ENCODE assay signal across 8 cellular contexts in the genomic region with DNA sequence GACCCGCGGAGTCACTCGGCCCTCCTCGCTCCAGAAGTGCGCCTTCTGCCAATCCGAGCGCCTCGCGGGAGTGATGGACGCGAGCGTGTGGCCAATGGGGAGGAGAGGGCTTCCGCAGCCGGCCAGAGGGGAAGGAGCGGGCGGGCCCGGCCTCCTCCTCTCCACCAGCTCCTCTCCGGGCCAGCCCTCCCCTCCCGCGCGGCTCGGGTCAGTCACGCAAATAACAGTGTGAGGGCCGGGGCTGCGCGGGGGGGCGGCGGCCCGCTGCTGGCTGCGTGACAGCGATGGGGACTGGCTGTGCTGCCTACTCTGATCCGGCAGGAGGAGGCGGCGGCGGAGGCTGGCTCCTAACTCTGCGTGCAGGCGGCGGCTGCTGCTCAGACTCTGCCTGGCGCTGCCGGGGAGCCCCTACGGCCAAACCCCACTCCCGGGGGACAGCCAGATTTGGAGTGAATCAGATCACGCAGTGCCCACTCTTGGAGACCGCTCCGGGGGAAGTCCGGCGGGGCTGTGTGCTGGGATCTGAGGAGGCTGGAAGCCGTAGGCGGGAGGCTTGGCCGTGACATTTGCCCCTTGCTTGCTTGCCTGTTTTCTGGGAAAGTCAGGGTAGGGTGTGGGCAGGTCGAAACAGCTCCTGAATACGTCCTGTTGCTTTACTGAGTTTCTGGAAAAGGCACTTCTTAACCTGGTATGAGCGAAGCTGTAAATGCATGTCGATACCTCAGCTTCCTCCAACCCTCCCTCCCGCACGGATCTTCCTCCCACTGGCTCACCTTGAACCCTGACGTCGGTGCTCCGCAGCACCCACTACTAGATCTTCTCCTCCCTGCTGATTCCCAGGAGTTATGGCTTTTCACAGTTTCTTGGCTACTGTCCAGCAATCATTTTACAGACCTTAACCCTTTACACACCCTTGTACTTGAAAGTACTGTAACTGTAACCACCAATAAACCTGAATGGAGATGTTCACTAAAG.
DNase-seq lines count a peak whose midpoint lies in the region; ATAC-seq and TF ChIP-seq lines count a peak whose summit lies in the region.

No MANE protein-coding gene starts in this region.

- peak overlapping the region; percentile 80 for H3K4me3 Mint-ChIP-seq in activated CD8-positive, alpha-beta memory T cell treated with anti-CD3 and anti-CD28 coated beads, Interleukin-2, amount 10 ng/mL, durations not matched to agents 7 days and 5 days
- peak overlapping the region; percentile 89 for H3K4me3 Mint-ChIP-seq in natural killer cell treated with Interleukin-12 subunit alpha and Interleukin-12 subunit beta and Interleukin-15 and Interleukin-18, amount 100 ng/mL, for 72 hours

- DNase-seq in COR-L47 (lab: John Stamatoyannopoulos, UW), result peak; percentile 56
- DNase-seq in NCI-H226, result peak; percentile 55
- peak; percentile 59 for DNase-seq in activated CD8-positive, alpha-beta memory T cell treated with anti-CD3 and anti-CD28 coated beads, Interleukin-2, amount 10 ng/mL, durations not matched to agents 7 days and 5 days
- DNase-seq in fibroblast of the aortic adventitia (ENCODE audit: low read depth), result peak; percentile 99
- peak; percentile 99 for DNase-seq in natural killer cell treated with Interleukin-12 subunit alpha and Interleukin-12 subunit beta and Interleukin-15 and Interleukin-18, amount 100 ng/mL, for 72 hours (ENCODE audit: low spot score)
- DNase-seq in islet precursor cell, result no peak

- peaks cover 2% of the 10 kb centered on the region for H3K36me3 Mint-ChIP-seq in activated CD8-positive, alpha-beta memory T cell treated with anti-CD3 and anti-CD28 coated beads, Interleukin-2, amount 10 ng/mL, durations not matched to agents 7 days and 5 days
- no peaks in the 10 kb centered on the region for H3K36me3 Mint-ChIP-seq in natural killer cell treated with Interleukin-12 subunit alpha and Interleukin-12 subunit beta and Interleukin-15 and Interleukin-18, amount 100 ng/mL, for 72 hours

- no peaks in the 10 kb centered on the region for H3K27me3 Mint-ChIP-seq in activated CD8-positive, alpha-beta memory T cell treated with anti-CD3 and anti-CD28 coated beads, Interleukin-2, amount 10 ng/mL, durations not matched to agents 7 days and 5 days
- no peaks in the 10 kb centered on the region for H3K27me3 Mint-ChIP-seq in natural killer cell treated with Interleukin-12 subunit alpha and Interleukin-12 subunit beta and Interleukin-15 and Interleukin-18, amount 100 ng/mL, for 72 hours

- peak overlapping the region; percentile 75 for H3K4me3 ChIP-seq in fibroblast of the aortic adventitia (ENCODE audit: low read depth, low read length)

- TF ChIP-seq CTCF in fibroblast of the aortic adventitia (IDR thresholded peaks at IDR 0.05; ENCODE audit: insufficient read depth, low read length), result peak; percentile 58

- peaks cover 22% of the 10 kb centered on the region for H3K4me1 Mint-ChIP-seq in activated CD8-positive, alpha-beta memory T cell treated with anti-CD3 and anti-CD28 coated beads, Interleukin-2, amount 10 ng/mL, durations not matched to agents 7 days and 5 days
- peaks cover 13% of the 10 kb centered on the region in 2 donors for H3K4me1 Mint-ChIP-seq in natural killer cell treated with Interleukin-12 subunit alpha and Interleukin-12 subunit beta and Interleukin-15 and Interleukin-18, amount 100 ng/mL, for 72 hours (ENCODE audit: low read depth in 2 of 2)

- H3K27ac Mint-ChIP-seq in activated CD8-positive, alpha-beta memory T cell treated with anti-CD3 and anti-CD28 coated beads, Interleukin-2, amount 10 ng/mL, durations not matched to agents 7 days and 5 days, result peak overlapping the region; percentile 99
- peak overlapping the region; percentile 48 to 85 for H3K27ac Mint-ChIP-seq in natural killer cell treated with Interleukin-12 subunit alpha and Interleukin-12 subunit beta and Interleukin-15 and Interleukin-18, amount 100 ng/mL, for 72 hours

- CTCF ChIA-PET in activated CD8-positive, alpha-beta memory T cell treated with anti-CD3 and anti-CD28 coated beads, Interleukin-2, amount 10 ng/mL, durations not matched to agents 7 days and 5 days (lab: Charles Lee), result interaction anchor here (0.6 to 6.5 kb wide), 17 partner anchors 10 to 228 kb away, joined by 3 to 69 read pairs (median 5); partner anchors contain the start of gene SERTAD2

- no peaks in the 10 kb centered on the region for H3K9me3 Mint-ChIP-seq in activated CD8-positive, alpha-beta memory T cell treated with anti-CD3 and anti-CD28 coated beads, Interleukin-2, amount 10 ng/mL, durations not matched to agents 7 days and 5 days (ENCODE audit: low read depth)
- no peaks in the 10 kb centered on the region for H3K9me3 Mint-ChIP-seq in natural killer cell treated with Interleukin-12 subunit alpha and Interleukin-12 subunit beta and Interleukin-15 and Interleukin-18, amount 100 ng/mL, for 72 hours

- ATAC-seq in GM18909 (IDR thresholded peaks at IDR 0.05; ENCODE audit: poor library complexity, unreplicated experiment) (peak; percentile 86), HG03064 (IDR thresholded peaks at IDR 0.05; ENCODE audit: low read depth, unreplicated experiment) (peak; percentile 81)
- peak; percentile 85 for ATAC-seq in activated CD8-positive, alpha-beta memory T cell treated with anti-CD3 and anti-CD28 coated beads, Interleukin-2, amount 10 ng/mL, durations not matched to agents 7 days and 5 days
- no peak for ATAC-seq in natural killer cell treated with Interleukin-12 subunit alpha and Interleukin-12 subunit beta and Interleukin-15 and Interleukin-18, amount 100 ng/mL, for 72 hours

Comparison
In these comparisons a context has a peak if more than half of its experiments do, and no peak if none do; other contexts are left out.
1. ATAC-seq: peak in GM18909 (single experiment), HG03064 (single experiment) and activated CD8-positive, alpha-beta memory T cell treated with anti-CD3 and anti-CD28 coated beads, Interleukin-2, amount 10 ng/mL, durations not matched to agents 7 days and 5 days (single experiment); none in natural killer cell treated with Interleukin-12 subunit alpha and Interleukin-12 subunit beta and Interleukin-15 and Interleukin-18, amount 100 ng/mL, for 72 hours (0 of 2).